9 cellular contexts compared by ENCODE assay signal in the genomic region with DNA sequence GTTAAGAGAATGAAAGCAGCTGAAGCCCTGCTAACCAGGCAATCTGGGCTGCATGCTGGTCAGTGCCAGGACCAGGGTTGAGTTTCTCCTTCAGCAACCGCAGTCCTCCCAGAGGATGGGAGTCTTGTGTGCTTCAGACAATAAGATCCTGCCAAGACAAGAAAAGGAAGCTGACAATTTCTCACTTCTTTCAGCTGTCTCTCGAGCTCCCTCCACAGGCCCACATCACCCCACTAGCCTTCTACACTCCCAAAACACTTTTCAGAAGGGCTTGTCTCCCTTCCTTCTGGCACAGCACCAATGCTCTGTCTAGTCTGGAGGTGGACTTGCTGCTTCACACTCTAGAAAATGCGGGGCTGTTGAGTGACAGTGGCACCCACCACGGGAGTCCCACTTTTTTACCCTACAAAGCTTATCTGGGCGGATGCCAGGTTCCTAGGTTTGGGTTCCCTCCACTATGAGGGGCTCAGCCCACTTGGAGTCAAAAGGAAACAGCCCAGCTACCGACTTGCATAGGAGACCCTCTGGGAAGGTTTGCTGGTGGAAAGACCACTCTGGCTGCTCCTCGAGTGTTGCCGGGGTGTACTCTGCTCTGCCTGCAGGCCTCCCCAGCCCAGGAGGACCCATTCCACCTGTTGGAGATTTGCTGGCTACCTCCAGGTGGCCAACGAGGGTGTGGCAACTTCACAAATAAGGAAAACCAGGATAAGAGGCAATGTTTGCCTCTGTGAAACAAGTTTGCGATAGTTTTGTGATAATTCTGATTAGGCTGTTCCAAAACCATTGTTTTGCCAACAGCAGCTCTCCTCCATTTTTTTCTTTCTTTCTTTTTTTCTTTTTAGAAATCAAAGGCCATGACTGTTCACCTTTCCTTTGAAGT.
DNase-seq lines count a peak whose midpoint lies in the region; ATAC-seq and TF ChIP-seq lines count a peak whose summit lies in the region.
"Had no signal": no experiment of that assay in that cellular context is flagged by ENCODE, and none has a peak within 500 bp of the region (broad histone marks: within the 10 kb centered on the region; RNA-seq: fewer than 3 reads in every experiment).

No MANE protein-coding gene starts in this region.

- 69% methylated on average over 10 of the region's 10 CpGs; no CpG with 5 or more reads in 1 of the 2 donors for WGBS in transverse colon (ENCODE audit: low coverage in 1 of 2), 2 donors

- H3K4me1 ChIP-seq in transverse colon = peaks cover 5 to 43% (median 39%) of the 10 kb centered on the region in 4 donors
- H3K4me1 ChIP-seq: right lobe of liver had no signal

- peaks cover 11% of the 10 kb centered on the region for H3K27me3 Mint-ChIP-seq in T-helper 2 cell treated with Interferon-gamma antibody and Interleukin-4, amounts not matched to agents 5 μg/mL and 100 μg/mL, for 36 hours (ENCODE audit: low read depth)

- peaks cover 17% of the 10 kb centered on the region for H3K4me1 Mint-ChIP-seq in T-helper 2 cell treated with Interferon-gamma antibody and Interleukin-4, amounts not matched to agents 5 μg/mL and 100 μg/mL, for 36 hours (ENCODE audit: low read depth)

- no peak for TF ChIP-seq POLR2A in transverse colon (IDR thresholded peaks at IDR 0.05)

- H3K27ac Mint-ChIP-seq in T-helper 2 cell treated with Interferon-gamma antibody and Interleukin-4, amounts not matched to agents 5 μg/mL and 100 μg/mL, for 36 hours = no peak overlapping the region

- DNase-seq in T-helper 2 cell (peak in 3 of 5 experiments; percentile 29 to 80 (median 55)), T-helper 9 cell (peak; percentile 34), epithelial cell of esophagus (ENCODE audit: low read depth) (peak; percentile 48), transverse colon (peak; percentile 62)
- no peak for DNase-seq in T-helper 2 cell treated with Interferon-gamma antibody and Interleukin-4, amounts not matched to agents 5 μg/mL and 100 μg/mL, for 36 hours (ENCODE audit: low spot score)
- DNase-seq: right lobe of liver had no signal

- H3K27me3 ChIP-seq in transverse colon = no peaks in the 10 kb centered on the region
- H3K27me3 ChIP-seq: right lobe of liver had no signal

- ATAC-seq in HG02938 (IDR thresholded peaks at IDR 0.05; ENCODE audit: unreplicated experiment) = peak; percentile 73
- no peak for ATAC-seq in GM21423 (IDR thresholded peaks at IDR 0.05; ENCODE audit: unreplicated experiment)
- ATAC-seq in HG02623 (IDR thresholded peaks at IDR 0.05; ENCODE audit: unreplicated experiment) = no peak

- H3K4me3 ChIP-seq in epithelial cell of esophagus (ENCODE audit: low read length) = no peak overlapping the region
- H3K4me3 ChIP-seq in transverse colon = no peak overlapping the region
- H3K4me3 ChIP-seq: right lobe of liver had no signal

- H3K9me3 ChIP-seq in transverse colon = no peaks in the 10 kb centered on the region
- H3K9me3 ChIP-seq: right lobe of liver had no signal

- H3K4me3 Mint-ChIP-seq in T-helper 2 cell treated with Interferon-gamma antibody and Interleukin-4, amounts not matched to agents 5 μg/mL and 100 μg/mL, for 36 hours = no peak overlapping the region

- in situ Hi-C loops in transverse colon (cut with MboI; ENCODE audit: low pct_ligation_motif_present in 1 of 4, low pct_unique_long_range_greater_than_20kb in 1 of 4, low sequenced_read_pairs in 3 of 4) = loop anchor here in 1 of 4 donors (10.0 kb wide), 1 partner anchor 140 kb away; no protein-coding TSS in a partner anchor

- no peaks in the 10 kb centered on the region for H3K36me3 Mint-ChIP-seq in T-helper 2 cell treated with Interferon-gamma antibody and Interleukin-4, amounts not matched to agents 5 μg/mL and 100 μg/mL, for 36 hours (ENCODE audit: low read depth)

- TF ChIP-seq EP300 in transverse colon (IDR thresholded peaks at IDR 0.05; ENCODE audit: low read depth) = no peak

- peak; percentile 57 for TF ChIP-seq CTCF in epithelial cell of esophagus (IDR thresholded peaks at IDR 0.05; ENCODE audit: insufficient read depth, low read depth, low read length, missing control alignments)
- peak in 3 of 5 experiments; percentile 10 to 23 (median 15) for TF ChIP-seq CTCF in transverse colon (IDR thresholded peaks at IDR 0.05)

- intact Hi-C loops in transverse colon (cut with DNase I; ENCODE audit: low total_unique reads) = no loop called here

- no peaks in the 10 kb centered on the region for H3K9me3 Mint-ChIP-seq in T-helper 2 cell treated with Interferon-gamma antibody and Interleukin-4, amounts not matched to agents 5 μg/mL and 100 μg/mL, for 36 hours

- no peaks in the 10 kb centered on the region for H3K36me3 ChIP-seq in transverse colon
- H3K36me3 ChIP-seq: right lobe of liver had no signal

- peak overlapping the region; percentile 10 to 59 (median 34) for H3K27ac ChIP-seq in transverse colon
- H3K27ac ChIP-seq: right lobe of liver had no signal
